1 cellular context compared by ENCODE assay signal in the genomic region with DNA sequence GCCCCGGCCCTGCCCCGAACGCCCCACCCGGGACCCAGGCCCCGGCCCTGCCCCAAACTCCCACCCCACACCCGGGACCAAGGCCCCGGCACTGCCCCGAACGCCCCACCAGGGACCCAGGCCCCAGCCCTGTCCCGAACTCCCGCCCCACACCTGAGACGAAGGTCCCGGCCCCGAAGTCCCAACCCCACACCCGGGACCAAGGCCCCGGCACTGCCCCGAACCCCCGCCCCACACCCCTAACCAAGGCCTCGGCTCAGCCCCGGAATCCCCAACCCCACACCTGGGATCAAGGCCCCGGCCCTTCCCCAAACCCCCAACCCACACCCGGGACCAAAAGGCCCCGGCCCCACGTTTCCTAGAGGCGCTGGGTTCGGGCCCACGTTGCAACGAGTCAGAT.
TF ChIP-seq lines count a peak whose summit lies in the region.

No MANE protein-coding gene starts in this region.

TF ChIP-seq in HepG2, 621 proteins besides CTCF, POLR2A, EP300 and RAD21:
- TF ChIP-seq, protein P1, sequence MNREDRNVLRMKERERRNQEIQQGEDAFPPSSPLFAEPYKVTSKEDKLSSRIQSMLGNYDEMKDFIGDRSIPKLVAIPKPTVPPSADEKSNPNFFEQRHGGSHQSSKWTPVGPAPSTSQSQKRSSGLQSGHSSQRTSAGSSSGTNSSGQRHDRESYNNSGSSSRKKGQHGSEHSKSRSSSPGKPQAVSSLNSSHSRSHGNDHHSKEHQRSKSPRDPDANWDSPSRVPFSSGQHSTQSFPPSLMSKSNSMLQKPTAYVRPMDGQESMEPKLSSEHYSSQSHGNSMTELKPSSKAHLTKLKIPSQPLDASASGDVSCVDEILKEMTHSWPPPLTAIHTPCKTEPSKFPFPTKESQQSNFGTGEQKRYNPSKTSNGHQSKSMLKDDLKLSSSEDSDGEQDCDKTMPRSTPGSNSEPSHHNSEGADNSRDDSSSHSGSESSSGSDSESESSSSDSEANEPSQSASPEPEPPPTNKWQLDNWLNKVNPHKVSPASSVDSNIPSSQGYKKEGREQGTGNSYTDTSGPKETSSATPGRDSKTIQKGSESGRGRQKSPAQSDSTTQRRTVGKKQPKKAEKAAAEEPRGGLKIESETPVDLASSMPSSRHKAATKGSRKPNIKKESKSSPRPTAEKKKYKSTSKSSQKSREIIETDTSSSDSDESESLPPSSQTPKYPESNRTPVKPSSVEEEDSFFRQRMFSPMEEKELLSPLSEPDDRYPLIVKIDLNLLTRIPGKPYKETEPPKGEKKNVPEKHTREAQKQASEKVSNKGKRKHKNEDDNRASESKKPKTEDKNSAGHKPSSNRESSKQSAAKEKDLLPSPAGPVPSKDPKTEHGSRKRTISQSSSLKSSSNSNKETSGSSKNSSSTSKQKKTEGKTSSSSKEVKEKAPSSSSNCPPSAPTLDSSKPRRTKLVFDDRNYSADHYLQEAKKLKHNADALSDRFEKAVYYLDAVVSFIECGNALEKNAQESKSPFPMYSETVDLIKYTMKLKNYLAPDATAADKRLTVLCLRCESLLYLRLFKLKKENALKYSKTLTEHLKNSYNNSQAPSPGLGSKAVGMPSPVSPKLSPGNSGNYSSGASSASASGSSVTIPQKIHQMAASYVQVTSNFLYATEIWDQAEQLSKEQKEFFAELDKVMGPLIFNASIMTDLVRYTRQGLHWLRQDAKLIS (CRISPR knock-in tag; IDR thresholded peaks at IDR 0.05) = no peak
- TF ChIP-seq RBFOX2 (IDR thresholded peaks at IDR 0.05; ENCODE audit: low read depth, low read length) = 0 out of 2 replicates have a peak, but pooled peaks have one; percentile 6
